14 cellular contexts compared by ENCODE assay signal in the genomic region with DNA sequence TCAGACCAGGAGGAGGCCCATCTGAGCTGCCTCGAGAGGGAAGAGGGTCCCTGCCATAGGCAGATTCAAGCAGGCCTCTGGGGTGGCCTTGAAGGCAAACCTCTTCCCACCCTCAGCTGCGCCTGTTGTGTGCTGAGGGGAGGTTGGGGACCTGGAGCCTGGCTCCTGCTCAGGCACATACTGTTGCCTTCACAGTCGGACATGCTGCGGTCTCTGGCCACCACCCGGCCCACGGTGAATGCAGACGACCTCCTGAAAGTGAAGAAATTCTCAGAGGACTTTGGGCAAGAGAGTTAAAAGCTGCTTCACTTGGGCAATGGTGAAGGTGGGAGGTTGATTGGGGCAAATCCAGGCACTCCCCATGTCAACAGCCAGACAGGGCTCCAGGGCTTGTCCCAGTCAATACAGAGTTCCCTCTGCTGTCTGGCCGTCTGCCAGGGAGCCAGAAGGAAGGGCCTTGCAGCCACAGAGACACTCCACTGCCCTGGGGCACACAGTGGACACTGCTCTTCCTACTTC. TPM values are rescaled to one million over a fixed set of nuclear protein-coding genes. Genes with fewer than 3 reads are reported as not detected.
DNase-seq lines count a peak whose midpoint lies in the region; ATAC-seq and TF ChIP-seq lines count a peak whose summit lies in the region.
"Had no signal": no experiment of that assay in that cellular context is flagged by ENCODE, and none has a peak within 500 bp of the region (broad histone marks: within the 10 kb centered on the region; RNA-seq: fewer than 3 reads in every experiment).

No MANE protein-coding gene starts in this region.

- peak; percentile 62 to 63 for ATAC-seq in left cardiac atrium
- ATAC-seq in HG02678 (IDR thresholded peaks at IDR 0.05; ENCODE audit: unreplicated experiment): no peak
- no peak for ATAC-seq in HG03565 (IDR thresholded peaks at IDR 0.05; ENCODE audit: unreplicated experiment)

- peak; percentile 42 for DNase-seq in M059J (ENCODE audit: low read depth)
- DNase-seq in left cardiac atrium: peak; percentile 68
- DNase-seq in prostate gland (ENCODE audit: low spot score): peak; percentile 37
- no peak for DNase-seq in NCI-H187 (lab: John Stamatoyannopoulos, UW)
- DNase-seq in activated CD4-positive, alpha-beta T cell treated with anti-CD3 and anti-CD28 coated beads for 1 hour: no peak
- DNase-seq: activated CD4-positive, CD25-positive, alpha-beta regulatory T cell treated with anti-CD3 and anti-CD28 coated beads, Interleukin-2, amount 50 U/mL, for 72 hours; activated naive CD4-positive, alpha-beta T cell; dermis blood vessel endothelial cell; NCI-H2227 treated with DMSO at 0.1 percent for 48 hours; SHP77 treated with DMSO at 0.1 percent for 48 hours had no signal

- no peak for TF ChIP-seq CTCF in C4-2B (conservative IDR thresholded peaks at IDR 0.05)
- no peak for TF ChIP-seq CTCF in prostate gland (IDR thresholded peaks at IDR 0.05)

- no peak overlapping the region for H3K4me3 ChIP-seq in prostate gland

- H3K27ac ChIP-seq in C4-2B (peak overlapping the region; percentile 5; the same call in 1 of the 2 replicates), prostate gland (no peak overlapping the region)

- intact Hi-C loops in left cardiac atrium (cut with DNase I) (no loop called here), prostate gland (cut with DNase I) (no loop called here)

- no peaks in the 10 kb centered on the region for H3K27me3 ChIP-seq in prostate gland (replicated peaks; ENCODE audit: insufficient read depth)

- peaks cover 8% of the 10 kb centered on the region for H3K4me1 ChIP-seq in prostate gland (replicated peaks)

- 70% methylated on average over 7 of the region's 8 CpGs for WGBS in prostate gland

- peaks cover 25 to 34% of the 10 kb centered on the region in 2 donors for H3K36me3 ChIP-seq in prostate gland

- no peaks in the 10 kb centered on the region for H3K9me3 ChIP-seq in prostate gland

- no peak for TF ChIP-seq POLR2A in prostate gland (IDR thresholded peaks at IDR 0.05)

RNA-seq across cellular contexts. Expression of a gene that starts 6.3 kb away (rescaled TPM):
- total RNA-seq in M059J (2014; rRNA removed; shearing (Covaris generic)): 23.5 and 29.5 TPM in 2 replicates
- total RNA-seq in left cardiac atrium (1 to 10 TPM; 6.2 to 9.4 TPM), prostate gland (10 to 100 TPM; 40.7 to 42.9 TPM)

RNA-seq across cellular contexts. Expression of a gene that starts 12.9 kb away (rescaled TPM):
- total RNA-seq in M059J (2014; rRNA removed; shearing (Covaris generic)): 27.8 and 32.1 TPM in 2 replicates
- total RNA-seq in left cardiac atrium (10 to 100 TPM; 22.4 to 30.0 TPM), prostate gland (10 to 100 TPM; 44.8 to 46.1 TPM)

RNA-seq across cellular contexts. Expression of a gene that starts 15.3 kb away (rescaled TPM):
- total RNA-seq in M059J (2014; rRNA removed; shearing (Covaris generic)): 31.7 and 36.8 TPM in 2 replicates
- total RNA-seq in left cardiac atrium (10 to 100 TPM; 20.5 to 21.9 TPM), prostate gland (10 to 100 TPM; 55.6 to 85.2 TPM)

RNA-seq across cellular contexts. Expression of a gene that starts 15.5 kb away (rescaled TPM):
- 24.5 and 29.4 TPM in 2 replicates for total RNA-seq in M059J (2014; rRNA removed; shearing (Covaris generic))
- total RNA-seq in left cardiac atrium (10 to 100 TPM in 1 of 2 donors, 1 to 10 TPM in 1; 9.1 to 20.8 TPM), prostate gland (10 to 100 TPM; 11.2 to 19.4 TPM)

RNA-seq across cellular contexts. Expression of a gene that starts 27.5 kb away (rescaled TPM):
- total RNA-seq in M059J (2014; rRNA removed; shearing (Covaris generic)): not detected in 2 replicates
- total RNA-seq in left cardiac atrium: under 1 TPM in 1 of 2 donors, not detected in 1; 0.37 TPM
- 1 to 10 TPM in 1 of 2 donors, not detected in 1; 1.1 TPM for total RNA-seq in prostate gland
- total RNA-seq: glomerular endothelial cell had no signal

Comparison
In these comparisons a context has a peak if more than half of its experiments do, and no peak if none do; other contexts are left out.
1. DNase-seq: peak in M059J (single experiment), left cardiac atrium (single experiment) and prostate gland (single experiment); none in NCI-H187 (0 of 2) and activated CD4-positive, alpha-beta T cell treated with anti-CD3 and anti-CD28 coated beads for 1 hour (single experiment).
2. ATAC-seq: peak in left cardiac atrium (2 of 2); none in HG02678 (single experiment) and HG03565 (single experiment).